In the genomic region with DNA sequence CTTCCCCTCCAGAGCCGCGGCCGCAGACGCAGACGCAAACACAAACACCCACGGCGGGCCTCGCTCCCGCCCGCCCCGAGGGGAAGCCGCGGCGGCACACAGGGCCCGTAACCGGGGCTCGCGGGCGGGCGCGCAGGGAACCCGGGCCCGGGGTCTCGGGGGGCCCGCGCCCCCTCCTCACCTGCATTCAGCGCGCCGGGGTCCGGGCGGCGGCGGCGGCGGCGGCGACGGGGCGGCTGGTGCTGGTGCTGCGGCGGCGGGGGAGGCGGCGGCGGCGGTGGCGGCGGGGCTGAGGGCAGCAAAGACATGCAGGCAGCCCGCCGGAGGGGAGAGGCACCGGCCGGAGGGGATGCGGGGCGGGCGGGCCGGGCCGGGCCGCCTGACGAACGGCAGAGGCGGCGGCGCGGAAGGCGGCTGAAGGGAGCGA, we compare ENCODE assay signal across 8 cellular contexts. TPM values are rescaled to one million over a fixed set of nuclear protein-coding genes. Genes with fewer than 3 reads are reported as not detected.
A peak's percentile ranks its signal among the peaks of the same experiment; 100 is the strongest.
DNase-seq lines count a peak whose midpoint lies in the region; ATAC-seq, FAIRE-seq and TF ChIP-seq lines count a peak whose summit lies in the region.

No MANE protein-coding gene starts in this region.

- H4K20me1 ChIP-seq in PC-3 (ENCODE audit: low read length), result no peaks in the 10 kb centered on the region

- peak overlapping the region; percentile 95 for H2AFZ ChIP-seq in PC-3 (ENCODE audit: low read length)

- POLR2A ChIA-PET in PC-3 (lab: Charles Lee; ENCODE audit: unreplicated experiment), result interaction anchor here (1.0 kb wide), 1 partner anchor 109 kb away, joined by 4 read pairs; no protein-coding TSS in a partner anchor
- POLR2A ChIA-PET in HEK293T (lab: Yijun Ruan, JAX), result interaction anchor here (0.6 to 1.9 kb wide), 9 partner anchors 10 to 118 kb away, joined by 3 to 23 read pairs (median 3); a partner anchor contains a TSS

- H3K4me1 ChIP-seq in PC-3 (ENCODE audit: insufficient read depth, low read length), result peaks cover 12% of the 10 kb centered on the region
- H3K4me1 ChIP-seq in suprapubic skin, result peaks cover 39% of the 10 kb centered on the region

- peaks cover 4% of the 10 kb centered on the region for H3K36me3 Mint-ChIP-seq in memory B cell

- H3K4me1 Mint-ChIP-seq in memory B cell, result peaks cover 33% of the 10 kb centered on the region

- ATAC-seq in PC-3, result peak; percentile 5
- peak; percentile 54 for ATAC-seq in memory B cell (ENCODE audit: low read depth)

- H3K27me3 ChIP-seq in PC-3 (ENCODE audit: low read length), result no peaks in the 10 kb centered on the region
- no peaks in the 10 kb centered on the region for H3K27me3 ChIP-seq in suprapubic skin

- no peaks in the 10 kb centered on the region for H3K36me3 ChIP-seq in PC-3 (ENCODE audit: low read depth, low read length)
- no peaks in the 10 kb centered on the region for H3K36me3 ChIP-seq in suprapubic skin

- H3K4me3 Mint-ChIP-seq in memory B cell, result peak overlapping the region; percentile 96

- H3K9me3 ChIP-seq in PC-3 (ENCODE audit: low read length) (no peaks in the 10 kb centered on the region), suprapubic skin (no peaks in the 10 kb centered on the region)

- peak overlapping the region; percentile 74 for H3K4me3 ChIP-seq in GM12864 (ENCODE audit: low read depth, low read length)
- peak overlapping the region; percentile 97 for H3K4me3 ChIP-seq in PC-3 (ENCODE audit: low read length)
- peak overlapping the region; percentile 96 for H3K4me3 ChIP-seq in coronary artery
- H3K4me3 ChIP-seq in suprapubic skin, result peak overlapping the region; percentile 99

- H3K27me3 Mint-ChIP-seq in memory B cell, result no peaks in the 10 kb centered on the region

- H3F3A ChIP-seq in PC-3 (ENCODE audit: low read length, unreplicated experiment), result no peaks in the 10 kb centered on the region

- intact Hi-C loops in PC-3 (cut with micrococcal nuclease), result no loop called here

- peak overlapping the region; percentile 89 for H3K9ac ChIP-seq in PC-3 (ENCODE audit: low read length)

- TF ChIP-seq CTCF in GM12864 (IDR thresholded peaks at IDR 0.05; ENCODE audit: low read depth, low read length, missing control alignments) (no peak), PC-3 (conservative IDR thresholded peaks at IDR 0.05; ENCODE audit: low read depth, low read length) (no peak), coronary artery (IDR thresholded peaks at IDR 0.05) (no peak), suprapubic skin (IDR thresholded peaks at IDR 0.05) (no peak)

- CTCF ChIA-PET in PC-3 (lab: Charles Lee), result no interaction called here
- CTCF ChIA-PET in HEK293T (lab: Yijun Ruan, JAX), result no interaction called here

- H3K9me3 Mint-ChIP-seq in memory B cell, result no peaks in the 10 kb centered on the region

- TF ChIP-seq EP300 in suprapubic skin (IDR thresholded peaks at IDR 0.05), result no peak

- H3K4me2 ChIP-seq in PC-3 (ENCODE audit: low read length), result peak overlapping the region; percentile 99

- DNase-seq in GM12864 (ENCODE audit: low read depth) (no peak), H54 (ENCODE audit: insufficient read length, low spot score) (peak; percentile 10), PC-3 (no peak), coronary artery (ENCODE audit: low spot score) (peak; percentile 81), memory B cell (ENCODE audit: low spot score in 2 of 2) (peak in 1 of 2 donors; percentile 87), suprapubic skin (ENCODE audit: low spot score in 2 of 2) (peak in 1 of 2 donors; percentile 69), cerebellar nuclear complex (lab: John Stamatoyannopoulos, UW) (no peak), HEK293T (ENCODE audit: extremely low spot score) (no peak)

- peaks cover 41% of the 10 kb centered on the region for H3K79me2 ChIP-seq in PC-3 (ENCODE audit: low read length)

- no peak for FAIRE-seq in H54 (lab: Jason Lieb, UNC)

- no peaks in the 10 kb centered on the region for H3K9me2 ChIP-seq in PC-3 (replicated peaks; ENCODE audit: low read length)

- H3K27ac Mint-ChIP-seq in memory B cell, result peak overlapping the region; percentile 99

- no TSS peak for BruUV-seq in PC-3 (replicated peaks; lab: Mats Ljungman, UMichigan)

- TF ChIP-seq POLR2A in H54 (IDR thresholded peaks at IDR 0.05; ENCODE audit: low read depth, low read length) (no peak), suprapubic skin (IDR thresholded peaks at IDR 0.05) (peak in 1 of 2 donors; percentile 47)

- H3K27ac ChIP-seq in PC-3 (ENCODE audit: low read length) (no peak overlapping the region; the same call in 1 of the 2 replicates), coronary artery (peak overlapping the region; percentile 98 to 99), suprapubic skin (peak overlapping the region; percentile 100)

- WGBS in suprapubic skin, result under 1% methylated on average over 35 of the region's 66 CpGs

TF ChIP-seq in HEK293T, 16 proteins besides CTCF, POLR2A, EP300 and RAD21:
- TF ChIP-seq NFRKB (IDR thresholded peaks at IDR 0.05) (no peak), ARNT (IDR thresholded peaks at IDR 0.05) (no peak)
TF ChIP-seq in HEK293T: peak in this region for 0.

RNA-seq across cellular contexts. Expression of a gene that starts 0.3 kb away (rescaled TPM):
- total RNA-seq in PC-3 (2014; rRNA removed), result 2.6 and 5.4 TPM in 2 replicates
- total RNA-seq in suprapubic skin, result 10 to 100 TPM; 21.3 to 45.8 (median 39.6) TPM

RNA-seq across cellular contexts. Expression of a gene that starts 43.2 kb away (rescaled TPM):
- total RNA-seq in PC-3 (2014; rRNA removed), result 16.7 and 23.0 TPM in 2 replicates
- 10 to 100 TPM; 13.2 to 28.2 (median 15.6) TPM for total RNA-seq in suprapubic skin

Comparison
In these comparisons a context has a peak if more than half of its experiments do, and no peak if none do; other contexts are left out.
1. DNase-seq: peak in H54 (single experiment) and coronary artery (single experiment); none in GM12864 (single experiment), PC-3 (single experiment), cerebellar nuclear complex (0 of 2) and HEK293T (single experiment).
2. Peak in every context shown above with its lines, with median percentiles within 50 percentile points of each other: H3K4me3 ChIP-seq.